ENCODE assay signal across 14 cellular contexts in the genomic region with DNA sequence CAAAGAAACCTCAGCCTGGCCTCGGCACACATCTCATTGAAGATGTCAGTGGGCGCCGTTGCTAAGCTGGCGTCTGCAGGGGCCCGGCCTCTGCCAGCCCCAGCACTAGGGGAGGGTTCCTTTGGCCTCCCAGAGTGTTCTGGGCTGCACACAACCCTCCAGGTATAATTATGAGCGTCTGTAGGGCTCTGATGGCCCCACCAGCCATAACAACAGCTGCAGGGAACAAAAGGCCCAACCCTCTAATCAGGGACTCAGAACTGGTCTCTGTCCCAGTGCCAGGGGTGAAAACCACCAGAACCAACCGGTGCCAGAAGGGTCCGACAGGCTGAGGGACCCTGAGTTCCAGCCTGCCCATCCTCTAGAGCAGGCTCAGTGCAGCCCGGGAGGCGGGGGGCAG.
"Had no signal": no experiment of that assay in that cellular context is flagged by ENCODE, and none has a peak within 500 bp of the region (broad histone marks: within the 10 kb centered on the region; RNA-seq: fewer than 3 reads in every experiment).

No MANE protein-coding gene starts in this region.

- H3K27ac ChIP-seq: ascending aorta, esophagus muscularis mucosa, ovary, upper lobe of left lung had no signal

- H3K27ac Mint-ChIP-seq: activated CD4-positive, alpha-beta T cell treated with anti-CD3 and anti-CD28 coated beads, Interleukin-2, amount 10 ng/mL, durations not matched to agents 24 days and 14 days; activated naive CD8-positive, alpha-beta T cell treated with anti-CD3 and anti-CD28 coated beads, Interleukin-2, amount 50 U/mL, for 24 hours; nephron progenitor cell; stimulated activated naive CD8-positive, alpha-beta T cell treated with anti-CD3 and anti-CD28 coated beads, Interleukin-15, Interleukin-2, amounts not matched to agents 100 ng/mL and 50 ng/mL, for 24 hours; WTC11 had no signal

- H3K4me1 ChIP-seq: ascending aorta had no signal

- H3K36me3 ChIP-seq: ascending aorta, esophagus muscularis mucosa, ovary, upper lobe of left lung had no signal

- H3K4me1 Mint-ChIP-seq: activated CD4-positive, alpha-beta T cell treated with anti-CD3 and anti-CD28 coated beads, Interleukin-2, amount 10 ng/mL, durations not matched to agents 24 days and 14 days had no signal

- ATAC-seq: WTC11 had no signal

- H3K4me3 Mint-ChIP-seq: activated CD4-positive, alpha-beta T cell treated with anti-CD3 and anti-CD28 coated beads, Interleukin-2, amount 10 ng/mL, durations not matched to agents 24 days and 14 days; activated naive CD8-positive, alpha-beta T cell treated with anti-CD3 and anti-CD28 coated beads, Interleukin-2, amount 50 U/mL, for 24 hours; nephron progenitor cell; stimulated activated naive CD8-positive, alpha-beta T cell treated with anti-CD3 and anti-CD28 coated beads, Interleukin-15, Interleukin-2, amounts not matched to agents 100 ng/mL and 50 ng/mL, for 24 hours; WTC11 had no signal

- DNase-seq: activated CD4-positive, alpha-beta T cell treated with anti-CD3 and anti-CD28 coated beads, Interleukin-2, amount 10 ng/mL, durations not matched to agents 24 days and 14 days; activated naive CD4-positive, alpha-beta T cell treated with Interleukin-2 at 50 U/mL for 16 hours; activated naive CD8-positive, alpha-beta T cell treated with anti-CD3 and anti-CD28 coated beads, Interleukin-2, amount 50 U/mL, for 24 hours; hypothalamus; nephron progenitor cell; ovary; stimulated activated CD4-positive, alpha-beta T cell treated with anti-CD3 and anti-CD28 coated beads, Interleukin-4, amount 100 ng/mL, for 1 hour; stimulated activated CD8-positive, alpha-beta memory T cell treated with anti-CD3 and anti-CD28 coated beads, Interleukin-4, amount 100 ng/mL, for 48 hours; T1000; upper lobe of left lung had no signal

- H3K9me3 Mint-ChIP-seq: activated CD4-positive, alpha-beta T cell treated with anti-CD3 and anti-CD28 coated beads, Interleukin-2, amount 10 ng/mL, durations not matched to agents 24 days and 14 days; activated naive CD8-positive, alpha-beta T cell treated with anti-CD3 and anti-CD28 coated beads, Interleukin-2, amount 50 U/mL, for 24 hours; nephron progenitor cell; stimulated activated naive CD8-positive, alpha-beta T cell treated with anti-CD3 and anti-CD28 coated beads, Interleukin-15, Interleukin-2, amounts not matched to agents 100 ng/mL and 50 ng/mL, for 24 hours; WTC11 had no signal

- H3K4me3 ChIP-seq: ascending aorta, esophagus muscularis mucosa, ovary, upper lobe of left lung had no signal

- H3K36me3 Mint-ChIP-seq: WTC11 had no signal

- H3K9me3 ChIP-seq: ascending aorta, esophagus muscularis mucosa, ovary, upper lobe of left lung had no signal
